ENCODE assay signal across 1 cellular context in the genomic region with DNA sequence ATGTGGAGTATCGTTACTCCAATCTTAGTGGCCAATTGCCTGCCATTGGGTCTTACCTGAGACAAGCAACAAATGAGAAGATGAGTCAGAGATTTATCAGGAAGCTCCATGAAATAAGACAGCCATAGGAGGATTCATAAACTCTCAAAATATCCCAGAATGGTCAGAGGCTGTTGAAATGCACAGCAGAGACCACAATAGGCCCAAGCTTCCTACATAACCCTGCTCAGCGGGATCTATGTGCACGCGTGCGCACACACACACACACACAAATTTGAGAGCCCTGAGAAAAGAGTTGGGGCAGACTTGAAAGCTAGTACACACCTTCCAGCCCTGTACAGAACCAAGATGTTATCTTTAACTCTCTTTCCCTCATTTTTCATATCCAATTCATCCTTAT.
TF ChIP-seq lines count a peak whose summit lies in the region.

No MANE protein-coding gene starts in this region.

TF ChIP-seq in HepG2, 621 proteins besides CTCF, POLR2A, EP300 and RAD21:
- no peak for TF ChIP-seq JUN (CRISPR knock-in tag; IDR thresholded peaks at IDR 0.05)
- TF ChIP-seq, protein P1, sequence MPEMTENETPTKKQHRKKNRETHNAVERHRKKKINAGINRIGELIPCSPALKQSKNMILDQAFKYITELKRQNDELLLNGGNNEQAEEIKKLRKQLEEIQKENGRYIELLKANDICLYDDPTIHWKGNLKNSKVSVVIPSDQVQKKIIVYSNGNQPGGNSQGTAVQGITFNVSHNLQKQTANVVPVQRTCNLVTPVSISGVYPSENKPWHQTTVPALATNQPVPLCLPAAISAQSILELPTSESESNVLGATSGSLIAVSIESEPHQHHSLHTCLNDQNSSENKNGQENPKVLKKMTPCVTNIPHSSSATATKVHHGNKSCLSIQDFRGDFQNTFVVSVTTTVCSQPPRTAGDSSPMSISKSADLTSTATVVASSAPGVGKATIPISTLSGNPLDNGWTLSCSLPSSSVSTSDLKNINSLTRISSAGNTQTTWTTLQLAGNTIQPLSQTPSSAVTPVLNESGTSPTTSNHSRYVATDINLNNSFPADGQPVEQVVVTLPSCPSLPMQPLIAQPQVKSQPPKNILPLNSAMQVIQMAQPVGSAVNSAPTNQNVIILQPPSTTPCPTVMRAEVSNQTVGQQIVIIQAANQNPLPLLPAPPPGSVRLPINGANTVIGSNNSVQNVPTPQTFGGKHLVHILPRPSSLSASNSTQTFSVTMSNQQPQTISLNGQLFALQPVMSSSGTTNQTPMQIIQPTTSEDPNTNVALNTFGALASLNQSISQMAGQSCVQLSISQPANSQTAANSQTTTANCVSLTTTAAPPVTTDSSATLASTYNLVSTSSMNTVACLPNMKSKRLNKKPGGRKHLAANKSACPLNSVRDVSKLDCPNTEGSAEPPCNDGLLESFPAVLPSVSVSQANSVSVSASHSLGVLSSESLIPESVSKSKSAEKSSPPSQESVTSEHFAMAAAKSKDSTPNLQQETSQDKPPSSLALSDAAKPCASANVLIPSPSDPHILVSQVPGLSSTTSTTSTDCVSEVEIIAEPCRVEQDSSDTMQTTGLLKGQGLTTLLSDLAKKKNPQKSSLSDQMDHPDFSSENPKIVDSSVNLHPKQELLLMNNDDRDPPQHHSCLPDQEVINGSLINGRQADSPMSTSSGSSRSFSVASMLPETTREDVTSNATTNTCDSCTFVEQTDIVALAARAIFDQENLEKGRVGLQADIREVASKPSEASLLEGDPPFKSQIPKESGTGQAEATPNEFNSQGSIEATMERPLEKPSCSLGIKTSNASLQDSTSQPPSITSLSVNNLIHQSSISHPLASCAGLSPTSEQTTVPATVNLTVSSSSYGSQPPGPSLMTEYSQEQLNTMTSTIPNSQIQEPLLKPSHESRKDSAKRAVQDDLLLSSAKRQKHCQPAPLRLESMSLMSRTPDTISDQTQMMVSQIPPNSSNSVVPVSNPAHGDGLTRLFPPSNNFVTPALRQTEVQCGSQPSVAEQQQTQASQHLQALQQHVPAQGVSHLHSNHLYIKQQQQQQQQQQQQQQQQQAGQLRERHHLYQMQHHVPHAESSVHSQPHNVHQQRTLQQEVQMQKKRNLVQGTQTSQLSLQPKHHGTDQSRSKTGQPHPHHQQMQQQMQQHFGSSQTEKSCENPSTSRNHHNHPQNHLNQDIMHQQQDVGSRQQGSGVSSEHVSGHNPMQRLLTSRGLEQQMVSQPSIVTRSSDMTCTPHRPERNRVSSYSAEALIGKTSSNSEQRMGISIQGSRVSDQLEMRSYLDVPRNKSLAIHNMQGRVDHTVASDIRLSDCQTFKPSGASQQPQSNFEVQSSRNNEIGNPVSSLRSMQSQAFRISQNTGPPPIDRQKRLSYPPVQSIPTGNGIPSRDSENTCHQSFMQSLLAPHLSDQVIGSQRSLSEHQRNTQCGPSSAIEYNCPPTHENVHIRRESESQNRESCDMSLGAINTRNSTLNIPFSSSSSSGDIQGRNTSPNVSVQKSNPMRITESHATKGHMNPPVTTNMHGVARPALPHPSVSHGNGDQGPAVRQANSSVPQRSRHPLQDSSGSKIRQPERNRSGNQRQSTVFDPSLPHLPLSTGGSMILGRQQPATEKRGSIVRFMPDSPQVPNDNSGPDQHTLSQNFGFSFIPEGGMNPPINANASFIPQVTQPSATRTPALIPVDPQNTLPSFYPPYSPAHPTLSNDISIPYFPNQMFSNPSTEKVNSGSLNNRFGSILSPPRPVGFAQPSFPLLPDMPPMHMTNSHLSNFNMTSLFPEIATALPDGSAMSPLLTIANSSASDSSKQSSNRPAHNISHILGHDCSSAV (CRISPR knock-in tag; IDR thresholded peaks at IDR 0.05; ENCODE audit: borderline replicate concordance): no peak
- TF ChIP-seq ZSCAN12 (CRISPR knock-in tag; IDR thresholded peaks at IDR 0.05): no peak
- TF ChIP-seq ZNF652 (CRISPR knock-in tag; IDR thresholded peaks at IDR 0.05; ENCODE audit: borderline replicate concordance, low read depth): no peak
- TF ChIP-seq, protein P2, sequence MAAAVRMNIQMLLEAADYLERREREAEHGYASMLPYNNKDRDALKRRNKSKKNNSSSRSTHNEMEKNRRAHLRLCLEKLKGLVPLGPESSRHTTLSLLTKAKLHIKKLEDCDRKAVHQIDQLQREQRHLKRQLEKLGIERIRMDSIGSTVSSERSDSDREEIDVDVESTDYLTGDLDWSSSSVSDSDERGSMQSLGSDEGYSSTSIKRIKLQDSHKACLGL (CRISPR knock-in tag; IDR thresholded peaks at IDR 0.05): no peak
- no peak for TF ChIP-seq NFIB (CRISPR knock-in tag; IDR thresholded peaks at IDR 0.05; ENCODE audit: borderline replicate concordance)
